In genomic region chr1:6313382-6314265, GRCh38 we compare ENCODE assay signal across 24 cellular contexts. TPM values are rescaled to one million over a fixed set of nuclear protein-coding genes. Genes with fewer than 3 reads are reported as not detected.
DNase-seq lines count a peak whose midpoint lies in the region; ATAC-seq and TF ChIP-seq lines count a peak whose summit lies in the region.
"Had no signal": no experiment of that assay in that cellular context is flagged by ENCODE, and none has a peak within 500 bp of the region (broad histone marks: within the 10 kb centered on the region; RNA-seq: fewer than 3 reads in every experiment).

No MANE protein-coding gene starts in this region.

- no peak for TF ChIP-seq POLR2A in sigmoid colon (IDR thresholded peaks at IDR 0.05)

- CTCF ChIA-PET in A673 (lab: Charles Lee) (interaction anchor here (0.5 kb wide), 1 partner anchor 60 kb away, joined by 3 read pairs; no protein-coding TSS in a partner anchor), WTC11 (lab: Charles Lee) (interaction anchor here (1.5 kb wide), 1 partner anchor 124 kb away, joined by 3 read pairs; no protein-coding TSS in a partner anchor)

- DNase-seq in A673 (ENCODE audit: low spot score) (peak; percentile 25), HUDEP-2 (lab: John Stamatoyannopoulos, UW; ENCODE audit: unreplicated experiment in 76 of 76) (peak in 72 of 76 experiments; percentile 10 to 89 (median 70)), WTC11 (ENCODE audit: low spot score) (no peak), memory B cell (ENCODE audit: low spot score in 2 of 2) (no peak), sigmoid colon (no peak), NCI-H345 treated with DMSO at 0.1 percent for 48 hours (lab: John Stamatoyannopoulos, UW; ENCODE audit: unreplicated experiment) (no peak), NCI-H748 treated with DMSO at 0.1 percent for 48 hours (lab: John Stamatoyannopoulos, UW) (no peak), H4 (ENCODE audit: low spot score) (no peak)
- DNase-seq: COR-L47; DMS79; MG63; NCI-H1048; NCI-H1417 treated with DMSO at 0.1 percent for 48 hours; NCI-H187; NCI-H2107; NCI-H2227 treated with DMSO at 0.1 percent for 48 hours; NCI-H510A treated with DMSO at 0.1 percent for 48 hours; NCI-H774; NK-92 treated with Interleukin-12 subunit alpha and Interleukin-12 subunit beta, amount 100 ng/mL, for 24 hours had no signal

- H3K27me3 Mint-ChIP-seq in WTC11 (ENCODE audit: low read depth) (no peaks in the 10 kb centered on the region), memory B cell (no peaks in the 10 kb centered on the region)
- H3K27me3 Mint-ChIP-seq: B cell had no signal

- TF ChIP-seq EP300 in sigmoid colon (IDR thresholded peaks at IDR 0.05): no peak

- H3K27me3 ChIP-seq in A673 (replicated peaks; ENCODE audit: insufficient read depth, low read depth, low read length, poor library complexity): no peaks in the 10 kb centered on the region
- no peaks in the 10 kb centered on the region for H3K27me3 ChIP-seq in sigmoid colon
- H3K27me3 ChIP-seq: MG63, SJSA1 had no signal

- no peak for ATAC-seq in WTC11
- ATAC-seq in memory B cell (ENCODE audit: low read depth): no peak
- ATAC-seq: GM12878, HCT116, Panc1 had no signal

- H3K9me3 Mint-ChIP-seq in WTC11 (peaks cover 12% of the 10 kb centered on the region), memory B cell (no peaks in the 10 kb centered on the region)

- no peak overlapping the region for H3K27ac ChIP-seq in A673 (ENCODE audit: low read depth, low read length, poor library complexity, severe bottlenecking)
- H3K27ac ChIP-seq in sigmoid colon: no peak overlapping the region
- H3K27ac ChIP-seq: SJSA1 had no signal

- H3K27ac Mint-ChIP-seq in WTC11 (peak overlapping the region; percentile 61), memory B cell (peak overlapping the region; percentile 81)
- H3K27ac Mint-ChIP-seq: B cell had no signal

- BruUV-seq in A673 (replicated peaks; lab: Mats Ljungman, UMichigan): no TSS peak

- H3K4me3 ChIP-seq in A673 (ENCODE audit: low read depth, low read length, poor library complexity, severe bottlenecking) (no peak overlapping the region), sigmoid colon (no peak overlapping the region)
- H3K4me3 ChIP-seq: GM12878, MG63, SJSA1 had no signal

- H3K4me1 Mint-ChIP-seq in WTC11: no peaks in the 10 kb centered on the region
- H3K4me1 Mint-ChIP-seq in memory B cell: no peaks in the 10 kb centered on the region
- H3K4me1 Mint-ChIP-seq: B cell had no signal

- POLR2A ChIA-PET in A673 (lab: Charles Lee; ENCODE audit: low non-redundant PET) (no interaction called here), WTC11 (lab: Charles Lee) (no interaction called here)

- no peaks in the 10 kb centered on the region for H3K4me1 ChIP-seq in A673 (ENCODE audit: insufficient read depth, low read length, poor library complexity, severe bottlenecking)
- no peaks in the 10 kb centered on the region for H3K4me1 ChIP-seq in sigmoid colon

- H3K9me3 ChIP-seq in A673 (ENCODE audit: low read depth, low read length, poor library complexity, severe bottlenecking) (no peaks in the 10 kb centered on the region), sigmoid colon (no peaks in the 10 kb centered on the region)
- H3K9me3 ChIP-seq: MG63, SJSA1 had no signal

- no peak overlapping the region for H3K4me3 Mint-ChIP-seq in WTC11
- H3K4me3 Mint-ChIP-seq in memory B cell: no peak overlapping the region
- H3K4me3 Mint-ChIP-seq: B cell had no signal

- TF ChIP-seq CTCF in A673 (conservative IDR thresholded peaks at IDR 0.05; ENCODE audit: low read depth, low read length) (no peak), WTC11 (IDR thresholded peaks at IDR 0.05) (no peak), sigmoid colon (IDR thresholded peaks at IDR 0.05) (no peak)

- peaks cover 34% of the 10 kb centered on the region for H3K36me3 Mint-ChIP-seq in WTC11
- H3K36me3 Mint-ChIP-seq in memory B cell: no peaks in the 10 kb centered on the region

- 87 to 94% methylated on average over 19 of the region's 19 CpGs for whole genome bisulfite sequencing in sigmoid colon, 2 donors

- intact Hi-C loops in A673 (cut with micrococcal nuclease; ENCODE audit: unreplicated experiment): no loop called here
- intact Hi-C loops in sigmoid colon (cut with DNase I): no loop called here

- H3K36me3 ChIP-seq in A673 (ENCODE audit: insufficient read depth, low read length, poor library complexity, severe bottlenecking) (no peaks in the 10 kb centered on the region), sigmoid colon (peaks cover 0 to 5% (median 2%) of the 10 kb centered on the region in 4 donors)

TF ChIP-seq in WTC11, 78 proteins besides CTCF, POLR2A, EP300 and RAD21:
- TF ChIP-seq ERG (CRISPR knock-in tag; IDR thresholded peaks at IDR 0.05) (no peak), SOX15 (CRISPR knock-in tag; IDR thresholded peaks at IDR 0.05) (no peak), CREB1 (CRISPR knock-in tag; IDR thresholded peaks at IDR 0.05) (no peak), FOXK1 (CRISPR knock-in tag; IDR thresholded peaks at IDR 0.05) (no peak), PRRX2 (CRISPR knock-in tag; IDR thresholded peaks at IDR 0.05) (no peak), ZNF671 (CRISPR knock-in tag; IDR thresholded peaks at IDR 0.05) (no peak), RORB (CRISPR knock-in tag; IDR thresholded peaks at IDR 0.05) (no peak), TCF7 (CRISPR knock-in tag; IDR thresholded peaks at IDR 0.05; ENCODE audit: low read depth) (no peak), CBFB (CRISPR knock-in tag; IDR thresholded peaks at IDR 0.05; ENCODE audit: low read depth) (no peak)

RNA-seq across cellular contexts. Expression of gene GPR153, which starts 52.7 kb away (rescaled TPM):
- 8.4 and 11.7 TPM in 2 replicates for total RNA-seq in A673 (2021)
- 13.4 to 14.8 TPM (median 14.6 TPM) in 3 replicates for total RNA-seq in WTC11 (2021)
- 10 to 100 TPM in 1 of 4 donors, 1 to 10 TPM in 3; 3.7 to 11.4 (median 4.7) TPM for total RNA-seq in sigmoid colon
- 10 to 100 TPM; 10.8 to 32.4 (median 22.9) TPM for polyA plus RNA-seq in sigmoid colon
- total RNA-seq in H4 (2014; rRNA removed; shearing (Covaris generic)): 1.7 and 1.9 TPM in 2 replicates

Comparison
In these comparisons a context has a peak if more than half of its experiments do, and no peak if none do; other contexts are left out.
1. DNase-seq: peak in A673 (single experiment) and HUDEP-2 (72 of 76); none in WTC11 (single experiment), memory B cell (0 of 2), sigmoid colon (single experiment), NCI-H345 treated with DMSO at 0.1 percent for 48 hours (single experiment), NCI-H748 treated with DMSO at 0.1 percent for 48 hours (single experiment) and H4 (single experiment).